Comparison of ENCODE assay signal across 1 cellular context in genomic region chr17:47721725-47722124, GRCh38.
TF ChIP-seq lines count a peak whose summit lies in the region.

No MANE protein-coding gene starts in this region.

TF ChIP-seq in H1, 55 proteins besides CTCF, POLR2A, EP300 and RAD21 (continued from another document):
- TF ChIP-seq POLR2AphosphoS5 (IDR thresholded peaks at IDR 0.05; ENCODE audit: low read depth, low read length) (no peak), BACH1 (IDR thresholded peaks at IDR 0.05; ENCODE audit: low read length) (no peak), SAP30 (IDR thresholded peaks at IDR 0.05; ENCODE audit: insufficient read depth, insufficient replicate concordance, low read length) (no peak), SP2 (IDR thresholded peaks at IDR 0.05; ENCODE audit: low read length) (no peak), HDAC6 (IDR thresholded peaks at IDR 0.05; ENCODE audit: low read depth, low read length) (no peak), GTF2F1 (IDR thresholded peaks at IDR 0.05; ENCODE audit: borderline replicate concordance, low read depth, low read length) (no peak)
